In the genomic region with DNA sequence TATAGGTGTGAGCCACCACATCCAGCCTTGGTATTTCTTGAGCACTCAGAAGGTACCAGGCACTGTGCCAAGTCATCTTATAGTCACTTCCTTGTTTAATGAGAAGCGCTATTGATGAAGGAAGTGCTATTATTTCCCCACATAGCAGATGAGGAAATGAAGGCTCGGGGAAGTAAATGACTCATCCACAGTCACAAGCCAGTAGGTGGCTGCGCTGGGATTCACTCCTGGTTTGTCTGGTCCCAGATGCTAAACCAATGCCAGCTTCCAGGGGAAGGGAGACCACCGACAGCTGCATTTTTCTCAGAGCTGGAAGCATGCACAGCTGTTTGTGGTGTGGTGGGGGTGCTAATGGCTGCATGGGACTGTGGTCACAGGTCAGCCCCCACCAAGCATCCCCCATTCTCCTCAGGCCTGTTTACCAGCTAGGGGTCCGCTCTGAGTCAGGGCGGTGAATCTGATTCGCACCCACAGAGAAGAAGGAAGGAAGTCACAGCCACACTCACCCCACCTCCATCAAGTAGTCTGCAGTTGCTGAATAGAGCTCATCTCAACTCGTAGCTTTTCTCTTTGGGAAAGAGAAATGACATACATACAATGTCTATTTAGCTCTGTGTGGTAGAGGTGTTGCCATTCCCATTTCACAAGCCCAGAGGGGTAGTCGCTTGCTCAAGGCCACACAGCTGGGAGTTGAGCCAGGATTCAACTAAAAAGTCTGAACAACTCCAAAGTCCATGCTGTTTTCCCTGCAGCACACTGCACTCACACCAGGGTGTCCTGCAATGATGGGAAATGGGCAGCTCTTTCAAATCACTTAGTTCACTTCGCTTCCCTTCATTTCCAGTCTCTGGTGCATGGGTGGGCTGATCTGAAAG, we compare ENCODE assay signal across 1 cellular context.
TF ChIP-seq lines count a peak whose summit lies in the region.

No MANE protein-coding gene starts in this region.

TF ChIP-seq in HepG2, 621 proteins besides CTCF, POLR2A, EP300 and RAD21 (continued from another document and continues in another):
- no peak for TF ChIP-seq SAFB2 (CRISPR knock-in tag; IDR thresholded peaks at IDR 0.05; ENCODE audit: borderline replicate concordance, low read depth)
- TF ChIP-seq, protein P1, sequence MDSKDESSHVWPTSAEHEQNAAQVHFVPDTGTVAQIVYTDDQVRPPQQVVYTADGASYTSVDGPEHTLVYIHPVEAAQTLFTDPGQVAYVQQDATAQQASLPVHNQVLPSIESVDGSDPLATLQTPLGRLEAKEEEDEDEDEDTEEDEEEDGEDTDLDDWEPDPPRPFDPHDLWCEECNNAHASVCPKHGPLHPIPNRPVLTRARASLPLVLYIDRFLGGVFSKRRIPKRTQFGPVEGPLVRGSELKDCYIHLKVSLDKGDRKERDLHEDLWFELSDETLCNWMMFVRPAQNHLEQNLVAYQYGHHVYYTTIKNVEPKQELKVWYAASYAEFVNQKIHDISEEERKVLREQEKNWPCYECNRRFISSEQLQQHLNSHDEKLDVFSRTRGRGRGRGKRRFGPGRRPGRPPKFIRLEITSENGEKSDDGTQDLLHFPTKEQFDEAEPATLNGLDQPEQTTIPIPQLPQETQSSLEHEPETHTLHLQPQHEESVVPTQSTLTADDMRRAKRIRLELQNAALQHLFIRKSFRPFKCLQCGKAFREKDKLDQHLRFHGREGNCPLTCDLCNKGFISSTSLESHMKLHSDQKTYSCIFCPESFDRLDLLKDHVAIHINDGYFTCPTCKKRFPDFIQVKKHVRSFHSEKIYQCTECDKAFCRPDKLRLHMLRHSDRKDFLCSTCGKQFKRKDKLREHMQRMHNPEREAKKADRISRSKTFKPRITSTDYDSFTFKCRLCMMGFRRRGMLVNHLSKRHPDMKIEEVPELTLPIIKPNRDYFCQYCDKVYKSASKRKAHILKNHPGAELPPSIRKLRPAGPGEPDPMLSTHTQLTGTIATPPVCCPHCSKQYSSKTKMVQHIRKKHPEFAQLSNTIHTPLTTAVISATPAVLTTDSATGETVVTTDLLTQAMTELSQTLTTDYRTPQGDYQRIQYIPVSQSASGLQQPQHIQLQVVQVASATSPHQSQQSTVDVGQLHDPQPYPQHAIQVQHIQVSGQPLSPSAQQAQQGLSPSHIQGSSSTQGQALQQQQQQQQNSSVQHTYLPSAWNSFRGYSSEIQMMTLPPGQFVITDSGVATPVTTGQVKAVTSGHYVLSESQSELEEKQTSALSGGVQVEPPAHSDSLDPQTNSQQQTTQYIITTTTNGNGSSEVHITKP (CRISPR knock-in tag; IDR thresholded peaks at IDR 0.05; ENCODE audit: low read depth), result peak; percentile 88
- no peak for TF ChIP-seq ARHGAP35 (CRISPR knock-in tag; IDR thresholded peaks at IDR 0.05; ENCODE audit: borderline replicate concordance)
- TF ChIP-seq SAP130 (CRISPR knock-in tag; IDR thresholded peaks at IDR 0.05; ENCODE audit: low read depth), result peak; percentile 59
- TF ChIP-seq ZNF430 (CRISPR knock-in tag; IDR thresholded peaks at IDR 0.05), result no peak
- no peak for TF ChIP-seq REST (IDR thresholded peaks at IDR 0.05; ENCODE audit: borderline replicate concordance in 1 of 2, low read depth in 1 of 2, low read length in 2 of 2)
- TF ChIP-seq SMC3 (IDR thresholded peaks at IDR 0.05; ENCODE audit: low read length), result no peak; the same call in 1 of the 2 replicates
- no peak for TF ChIP-seq ELF1 (CRISPR knock-in tag; IDR thresholded peaks at IDR 0.05)
- TF ChIP-seq ZNF503 (CRISPR knock-in tag; IDR thresholded peaks at IDR 0.05), result no peak
- no peak for TF ChIP-seq ZNF597 (CRISPR knock-in tag; IDR thresholded peaks at IDR 0.05)
- peak; percentile 77 for TF ChIP-seq HNF4G (IDR thresholded peaks at IDR 0.05; ENCODE audit: borderline replicate concordance, low read depth, low read length)
- TF ChIP-seq HNF4G (CRISPR knock-in tag; IDR thresholded peaks at IDR 0.05; ENCODE audit: borderline replicate concordance, low read depth), result no peak
- no peak for TF ChIP-seq NCOA5 (CRISPR knock-in tag; IDR thresholded peaks at IDR 0.05)
- TF ChIP-seq HNRNPK (IDR thresholded peaks at IDR 0.05; ENCODE audit: low read depth, low read length, poor library complexity, severe bottlenecking), result no peak
- no peak for TF ChIP-seq KLF16 (CRISPR knock-in tag; IDR thresholded peaks at IDR 0.05)
- TF ChIP-seq SNAPC4 (CRISPR knock-in tag; IDR thresholded peaks at IDR 0.05), result no peak
- TF ChIP-seq ZSCAN25 (CRISPR knock-in tag; IDR thresholded peaks at IDR 0.05), result no peak
- TF ChIP-seq, protein P2, sequence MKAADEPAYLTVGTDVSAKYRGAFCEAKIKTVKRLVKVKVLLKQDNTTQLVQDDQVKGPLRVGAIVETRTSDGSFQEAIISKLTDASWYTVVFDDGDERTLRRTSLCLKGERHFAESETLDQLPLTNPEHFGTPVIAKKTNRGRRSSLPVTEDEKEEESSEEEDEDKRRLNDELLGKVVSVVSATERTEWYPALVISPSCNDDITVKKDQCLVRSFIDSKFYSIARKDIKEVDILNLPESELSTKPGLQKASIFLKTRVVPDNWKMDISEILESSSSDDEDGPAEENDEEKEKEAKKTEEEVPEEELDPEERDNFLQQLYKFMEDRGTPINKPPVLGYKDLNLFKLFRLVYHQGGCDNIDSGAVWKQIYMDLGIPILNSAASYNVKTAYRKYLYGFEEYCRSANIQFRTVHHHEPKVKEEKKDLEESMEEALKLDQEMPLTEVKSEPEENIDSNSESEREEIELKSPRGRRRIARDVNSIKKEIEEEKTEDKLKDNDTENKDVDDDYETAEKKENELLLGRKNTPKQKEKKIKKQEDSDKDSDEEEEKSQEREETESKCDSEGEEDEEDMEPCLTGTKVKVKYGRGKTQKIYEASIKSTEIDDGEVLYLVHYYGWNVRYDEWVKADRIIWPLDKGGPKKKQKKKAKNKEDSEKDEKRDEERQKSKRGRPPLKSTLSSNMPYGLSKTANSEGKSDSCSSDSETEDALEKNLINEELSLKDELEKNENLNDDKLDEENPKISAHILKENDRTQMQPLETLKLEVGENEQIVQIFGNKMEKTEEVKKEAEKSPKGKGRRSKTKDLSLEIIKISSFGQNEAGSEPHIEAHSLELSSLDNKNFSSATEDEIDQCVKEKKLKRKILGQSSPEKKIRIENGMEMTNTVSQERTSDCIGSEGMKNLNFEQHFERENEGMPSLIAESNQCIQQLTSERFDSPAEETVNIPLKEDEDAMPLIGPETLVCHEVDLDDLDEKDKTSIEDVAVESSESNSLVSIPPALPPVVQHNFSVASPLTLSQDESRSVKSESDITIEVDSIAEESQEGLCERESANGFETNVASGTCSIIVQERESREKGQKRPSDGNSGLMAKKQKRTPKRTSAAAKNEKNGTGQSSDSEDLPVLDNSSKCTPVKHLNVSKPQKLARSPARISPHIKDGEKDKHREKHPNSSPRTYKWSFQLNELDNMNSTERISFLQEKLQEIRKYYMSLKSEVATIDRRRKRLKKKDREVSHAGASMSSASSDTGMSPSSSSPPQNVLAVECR (CRISPR knock-in tag; IDR thresholded peaks at IDR 0.05; ENCODE audit: borderline replicate concordance), result peak; percentile 14; the same call in 1 of the 2 replicates
- peak; percentile 59; the same call in 1 of the 2 replicates for TF ChIP-seq PITX1 (CRISPR knock-in tag; IDR thresholded peaks at IDR 0.05)
- TF ChIP-seq ZNF580 (CRISPR knock-in tag; IDR thresholded peaks at IDR 0.05; ENCODE audit: borderline replicate concordance, low read depth), result peak; percentile 79
- no peak for TF ChIP-seq NFYC (CRISPR knock-in tag; IDR thresholded peaks at IDR 0.05)
- TF ChIP-seq RXRA (CRISPR knock-in tag; IDR thresholded peaks at IDR 0.05), result peak; percentile 24
- TF ChIP-seq, protein P3, sequence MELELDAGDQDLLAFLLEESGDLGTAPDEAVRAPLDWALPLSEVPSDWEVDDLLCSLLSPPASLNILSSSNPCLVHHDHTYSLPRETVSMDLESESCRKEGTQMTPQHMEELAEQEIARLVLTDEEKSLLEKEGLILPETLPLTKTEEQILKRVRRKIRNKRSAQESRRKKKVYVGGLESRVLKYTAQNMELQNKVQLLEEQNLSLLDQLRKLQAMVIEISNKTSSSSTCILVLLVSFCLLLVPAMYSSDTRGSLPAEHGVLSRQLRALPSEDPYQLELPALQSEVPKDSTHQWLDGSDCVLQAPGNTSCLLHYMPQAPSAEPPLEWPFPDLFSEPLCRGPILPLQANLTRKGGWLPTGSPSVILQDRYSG (CRISPR knock-in tag; IDR thresholded peaks at IDR 0.05), result no peak
- no peak for TF ChIP-seq ZFYVE20 (CRISPR knock-in tag; IDR thresholded peaks at IDR 0.05; ENCODE audit: borderline replicate concordance, low read depth)
- peak; percentile 82 for TF ChIP-seq CEBPB (IDR thresholded peaks at IDR 0.05; ENCODE audit: borderline replicate concordance, low read depth, low read length)
- TF ChIP-seq ZNF350 (CRISPR knock-in tag; IDR thresholded peaks at IDR 0.05; ENCODE audit: borderline replicate concordance, low read depth), result no peak
- peak; percentile 55; the same call in 1 of the 2 replicates for TF ChIP-seq KDM2A (CRISPR knock-in tag; IDR thresholded peaks at IDR 0.05; ENCODE audit: borderline replicate concordance, low read depth)
- TF ChIP-seq SOX13 (IDR thresholded peaks at IDR 0.05), result 0 out of 2 replicates have a peak, but pooled peaks have one; percentile 33
- TF ChIP-seq SOX13 (CRISPR knock-in tag; conservative IDR thresholded peaks at IDR 0.05 in 1 of 2, IDR thresholded peaks at IDR 0.05 in 1 of 2), result peak in 1 of 2 experiments; percentile 62; a peak in 2 of 4 replicates
- no peak for TF ChIP-seq ZNF572 (CRISPR knock-in tag; IDR thresholded peaks at IDR 0.05)
